In genomic region chr16:27795992-27796614, GRCh38 we compare ENCODE assay signal across 9 cellular contexts.
DNase-seq lines count a peak whose midpoint lies in the region; ATAC-seq and TF ChIP-seq lines count a peak whose summit lies in the region.
"Had no signal": no experiment of that assay in that cellular context is flagged by ENCODE, and none has a peak within 500 bp of the region (broad histone marks: within the 10 kb centered on the region; RNA-seq: fewer than 3 reads in every experiment).

No MANE protein-coding gene starts in this region.

- intact Hi-C loops in gastrocnemius medialis (cut with DNase I; ENCODE audit: low total_unique reads) = no loop called here

- peaks cover 19% of the 10 kb centered on the region for H3K27me3 Mint-ChIP-seq in progenitor cell of endocrine pancreas

- H3K4me3 ChIP-seq in epithelial cell of esophagus (ENCODE audit: low read length) (no peak overlapping the region), gastrocnemius medialis (no peak overlapping the region)

- no peak for ATAC-seq in gastrocnemius medialis
- ATAC-seq: stimulated activated effector memory CD8-positive, alpha-beta T cell treated with anti-CD3 and anti-CD28 coated beads, Interleukin-12 subunit alpha, Interleukin-12 subunit beta, amount 100 ng/mL, for 72 hours had no signal

- H3K4me3 Mint-ChIP-seq in progenitor cell of endocrine pancreas (ENCODE audit: low read depth) = no peak overlapping the region
- H3K4me3 Mint-ChIP-seq: stimulated activated effector memory CD8-positive, alpha-beta T cell treated with anti-CD3 and anti-CD28 coated beads, Interleukin-12 subunit alpha, Interleukin-12 subunit beta, amount 100 ng/mL, for 72 hours had no signal

- H3K27ac Mint-ChIP-seq in progenitor cell of endocrine pancreas = no peak overlapping the region
- H3K27ac Mint-ChIP-seq: stimulated activated effector memory CD8-positive, alpha-beta T cell treated with anti-CD3 and anti-CD28 coated beads, Interleukin-12 subunit alpha, Interleukin-12 subunit beta, amount 100 ng/mL, for 72 hours had no signal

- in situ Hi-C loops in gastrocnemius medialis (cut with MboI; ENCODE audit: low sequenced_read_pairs in 4 of 4) = loop anchor here in 1 of 4 donors (25.0 kb wide), 1 partner anchor 91 kb away; no protein-coding TSS in a partner anchor

- no peak for TF ChIP-seq POLR2A in gastrocnemius medialis (IDR thresholded peaks at IDR 0.05)

- DNase-seq in HPDE6-E6E7 (ENCODE audit: extremely low spot score) = peak; percentile 25
- peak; percentile 50 for DNase-seq in epithelial cell of esophagus (ENCODE audit: low read depth)
- DNase-seq in progenitor cell of endocrine pancreas (ENCODE audit: low spot score, unreplicated experiment) = peak; percentile 69
- DNase-seq in NCI-H69 (lab: John Stamatoyannopoulos, UW) = no peak
- no peak for DNase-seq in NCI-H2029 treated with DMSO at 0.1 percent for 48 hours (lab: John Stamatoyannopoulos, UW)
- DNase-seq in activated effector memory CD4-positive, alpha-beta T cell treated with Interleukin-2 at 50 U/mL for 16 hours = no peak
- DNase-seq in gastrocnemius medialis = no peak

- no peaks in the 10 kb centered on the region for H3K27me3 ChIP-seq in gastrocnemius medialis

- H3K4me1 Mint-ChIP-seq in progenitor cell of endocrine pancreas (ENCODE audit: low read depth) = no peaks in the 10 kb centered on the region
- H3K4me1 Mint-ChIP-seq: stimulated activated effector memory CD8-positive, alpha-beta T cell treated with anti-CD3 and anti-CD28 coated beads, Interleukin-12 subunit alpha, Interleukin-12 subunit beta, amount 100 ng/mL, for 72 hours had no signal

- no peaks in the 10 kb centered on the region for H3K9me3 Mint-ChIP-seq in progenitor cell of endocrine pancreas (ENCODE audit: low read depth)
- H3K9me3 Mint-ChIP-seq: stimulated activated effector memory CD8-positive, alpha-beta T cell treated with anti-CD3 and anti-CD28 coated beads, Interleukin-12 subunit alpha, Interleukin-12 subunit beta, amount 100 ng/mL, for 72 hours had no signal

- no peak for TF ChIP-seq CTCF in epithelial cell of esophagus (IDR thresholded peaks at IDR 0.05; ENCODE audit: insufficient read depth, low read depth, low read length, missing control alignments)
- no peak for TF ChIP-seq CTCF in progenitor cell of endocrine pancreas (IDR thresholded peaks at IDR 0.05; ENCODE audit: unreplicated experiment)
- TF ChIP-seq CTCF in gastrocnemius medialis (IDR thresholded peaks at IDR 0.05 in 4 of 5, conservative IDR thresholded peaks at IDR 0.05 in 1 of 5) = no peak

- H3K27ac ChIP-seq in gastrocnemius medialis = no peak overlapping the region

- no peaks in the 10 kb centered on the region for H3K36me3 Mint-ChIP-seq in progenitor cell of endocrine pancreas (ENCODE audit: insufficient read depth)
- H3K36me3 Mint-ChIP-seq: stimulated activated effector memory CD8-positive, alpha-beta T cell treated with anti-CD3 and anti-CD28 coated beads, Interleukin-12 subunit alpha, Interleukin-12 subunit beta, amount 100 ng/mL, for 72 hours had no signal

- H3K9me3 ChIP-seq in gastrocnemius medialis = no peaks in the 10 kb centered on the region

- no peaks in the 10 kb centered on the region for H3K4me1 ChIP-seq in gastrocnemius medialis

- H3K36me3 ChIP-seq in gastrocnemius medialis = no peaks in the 10 kb centered on the region

TF ChIP-seq in PFSK-1, 5 proteins besides CTCF, POLR2A, EP300 and RAD21:
- TF ChIP-seq FOXP2 (optimal IDR thresholded peaks at IDR 0.05; ENCODE audit: borderline replicate concordance, extremely low read depth, extremely low read length, insufficient read depth) (no peak), REST (IDR thresholded peaks at IDR 0.05; ENCODE audit: insufficient read depth in 1 of 2, low read depth in 2 of 2, low read length in 2 of 2) (peak; percentile 93 to 96)

Comparison
In these comparisons a context has a peak if more than half of its experiments do, and no peak if none do; other contexts are left out.
1. DNase-seq: peak in HPDE6-E6E7 (single experiment), epithelial cell of esophagus (single experiment) and progenitor cell of endocrine pancreas (single experiment); none in NCI-H69 (single experiment), NCI-H2029 treated with DMSO at 0.1 percent for 48 hours (single experiment), activated effector memory CD4-positive, alpha-beta T cell treated with Interleukin-2 at 50 U/mL for 16 hours (single experiment) and gastrocnemius medialis (0 of 2).